ENCODE assay signal across 8 cellular contexts in the genomic region with DNA sequence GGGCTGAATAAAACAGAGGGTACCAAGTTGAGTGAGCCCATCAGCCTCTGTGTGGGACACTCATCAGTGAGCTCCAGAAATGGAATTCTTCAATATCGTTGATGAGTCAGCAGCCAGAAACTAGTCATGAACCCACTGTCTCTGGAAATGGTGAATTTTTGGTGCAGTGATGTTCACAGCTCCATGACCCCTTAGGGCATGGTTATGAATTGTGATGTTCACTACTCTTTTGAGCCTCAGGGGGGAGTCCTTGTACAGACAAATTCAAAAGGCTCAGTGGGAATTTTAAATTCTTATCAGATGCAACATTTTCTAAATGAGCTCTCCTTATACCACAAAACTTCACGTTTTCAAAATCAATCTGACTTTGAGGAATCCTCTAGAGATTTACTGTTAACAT.
DNase-seq lines count a peak whose midpoint lies in the region; ATAC-seq and TF ChIP-seq lines count a peak whose summit lies in the region.

No MANE protein-coding gene starts in this region.

- H4K20me1 ChIP-seq in osteoblast (ENCODE audit: insufficient read depth, low read length), result no peaks in the 10 kb centered on the region

- TF ChIP-seq CTCF in AG09309 (IDR thresholded peaks at IDR 0.05; ENCODE audit: control insufficient read depth, insufficient read depth, low read depth, low read length, missing control alignments), result peak; percentile 59
- TF ChIP-seq CTCF in coronary artery (IDR thresholded peaks at IDR 0.05), result peak; percentile 42
- peak; percentile 75 for TF ChIP-seq CTCF in osteoblast (IDR thresholded peaks at IDR 0.05; ENCODE audit: extremely low read depth, low read depth, low read length)

- no peaks in the 10 kb centered on the region for H3K4me1 Mint-ChIP-seq in activated naive CD4-positive, alpha-beta T cell treated with anti-CD3 and anti-CD28 coated beads for 36 hours (ENCODE audit: low read depth)

- H3K27me3 Mint-ChIP-seq in activated naive CD4-positive, alpha-beta T cell treated with anti-CD3 and anti-CD28 coated beads for 36 hours (ENCODE audit: low read depth), result peaks cover 6% of the 10 kb centered on the region

- H3K4me1 ChIP-seq in osteoblast (ENCODE audit: insufficient read depth, low read length), result peaks cover 4% of the 10 kb centered on the region

- no peak overlapping the region for H3K4me2 ChIP-seq in osteoblast (ENCODE audit: insufficient read depth, low read length)

- H3K27ac ChIP-seq in coronary artery (no peak overlapping the region), osteoblast (ENCODE audit: low read depth, low read length) (no peak overlapping the region)

- DNase-seq in AG09309 (ENCODE audit: low read depth) (peak; percentile 68), NCI-H226 (peak; percentile 76), coronary artery (ENCODE audit: low spot score) (no peak), osteoblast (ENCODE audit: insufficient read length, low spot score, missing footprints) (peak; percentile 90)
- no peak for DNase-seq in activated naive CD4-positive, alpha-beta T cell treated with anti-CD3 and anti-CD28 coated beads for 36 hours
- DNase-seq in stimulated activated naive CD4-positive, alpha-beta T cell (lab: John Stamatoyannopoulos, UW), result no peak

- H3K79me2 ChIP-seq in osteoblast (ENCODE audit: insufficient read depth, low read length), result no peaks in the 10 kb centered on the region

- H3K4me3 Mint-ChIP-seq in activated naive CD4-positive, alpha-beta T cell treated with anti-CD3 and anti-CD28 coated beads for 36 hours, result no peak overlapping the region

- CTCF ChIA-PET in activated naive CD4-positive, alpha-beta T cell treated with anti-CD3 and anti-CD28 coated beads for 36 hours (lab: Charles Lee), result interaction anchor here (0.7 kb wide), 1 partner anchor 1136 kb away, joined by 3 read pairs; no protein-coding TSS in a partner anchor

- no peaks in the 10 kb centered on the region for H3K9me3 ChIP-seq in osteoblast (ENCODE audit: low read depth, low read length)

- no peaks in the 10 kb centered on the region for H3K36me3 Mint-ChIP-seq in activated naive CD4-positive, alpha-beta T cell treated with anti-CD3 and anti-CD28 coated beads for 36 hours (ENCODE audit: low read depth)

- H3K4me3 ChIP-seq in AG09309 (ENCODE audit: control insufficient read depth, low read depth, low read length) (no peak overlapping the region), coronary artery (no peak overlapping the region), osteoblast (ENCODE audit: insufficient read depth, low read length) (no peak overlapping the region)

- ATAC-seq in GM19372 (IDR thresholded peaks at IDR 0.05; ENCODE audit: low read depth, unreplicated experiment), result peak; percentile 56
- ATAC-seq in HG03045 (IDR thresholded peaks at IDR 0.05; ENCODE audit: unreplicated experiment), result no peak

- no peak overlapping the region for H2AFZ ChIP-seq in osteoblast (ENCODE audit: low read length)

- intact Hi-C loops in activated naive CD4-positive, alpha-beta T cell treated with anti-CD3 and anti-CD28 coated beads for 36 hours (cut with micrococcal nuclease), result no loop called here

- no peaks in the 10 kb centered on the region for H3K9me3 Mint-ChIP-seq in activated naive CD4-positive, alpha-beta T cell treated with anti-CD3 and anti-CD28 coated beads for 36 hours

- no peaks in the 10 kb centered on the region for H3K36me3 ChIP-seq in osteoblast (ENCODE audit: insufficient read depth, low read length)

- no peaks in the 10 kb centered on the region for H3K27me3 ChIP-seq in osteoblast (ENCODE audit: insufficient read depth, low read length)

- H3K27ac Mint-ChIP-seq in activated naive CD4-positive, alpha-beta T cell treated with anti-CD3 and anti-CD28 coated beads for 36 hours, result no peak overlapping the region

Comparison
In these comparisons a context has a peak if more than half of its experiments do, and no peak if none do; other contexts are left out.
1. DNase-seq: peak in AG09309 (single experiment), NCI-H226 (single experiment) and osteoblast (single experiment); none in coronary artery (single experiment), activated naive CD4-positive, alpha-beta T cell treated with anti-CD3 and anti-CD28 coated beads for 36 hours (single experiment) and stimulated activated naive CD4-positive, alpha-beta T cell (0 of 6).
2. Peak in every context shown above with its lines, with median percentiles within 50 percentile points of each other: CTCF ChIP-seq.